Comparison of ENCODE assay signal across 31 cellular contexts in the genomic region with DNA sequence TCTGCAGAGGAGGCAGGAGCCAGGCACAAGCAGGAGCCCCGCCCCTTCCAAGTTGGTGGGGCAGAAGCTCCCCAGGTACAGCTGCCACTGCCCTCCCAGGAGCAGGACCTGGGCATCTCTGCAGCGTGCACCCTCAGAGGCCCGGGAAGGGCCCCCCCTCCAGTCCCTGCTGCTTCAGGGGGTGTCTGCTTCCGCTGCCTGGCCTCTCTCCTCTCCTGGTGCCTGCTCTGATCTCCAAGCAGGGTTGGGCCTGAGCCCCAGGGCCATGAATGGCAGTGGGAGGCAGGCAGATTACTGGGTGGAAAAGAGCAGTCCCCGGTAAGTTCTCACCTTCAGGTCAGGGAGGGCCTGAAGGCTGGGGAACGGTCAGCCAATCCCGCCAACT. TPM values are rescaled to one million over a fixed set of nuclear protein-coding genes. Genes with fewer than 3 reads are reported as not detected.
"Had no signal": no experiment of that assay in that cellular context is flagged by ENCODE, and none has a peak within 500 bp of the region (broad histone marks: within the 10 kb centered on the region; RNA-seq: fewer than 3 reads in every experiment).

No MANE protein-coding gene starts in this region.

- H3K27ac Mint-ChIP-seq: mesothelial cell of epicardium; naive thymus-derived CD4-positive, alpha-beta T cell had no signal

- H3K4me1 Mint-ChIP-seq: mesothelial cell of epicardium had no signal

- H3K4me1 ChIP-seq: esophagus squamous epithelium, gastrocnemius medialis, heart right ventricle, left lung, lower lobe of right lung had no signal

- H3K36me3 ChIP-seq: esophagus squamous epithelium, gastrocnemius medialis, heart right ventricle, left lung, lower lobe of right lung had no signal

- FAIRE-seq: colon, islet of Langerhans had no signal

- H3K27ac ChIP-seq: coronary artery, dorsolateral prefrontal cortex, esophagus squamous epithelium, gastrocnemius medialis, heart right ventricle, left lung, lower lobe of right lung had no signal

- H3K9me3 ChIP-seq: esophagus squamous epithelium, gastrocnemius medialis, heart right ventricle, left lung, lower lobe of right lung had no signal

- H3K4me3 Mint-ChIP-seq: mesothelial cell of epicardium; naive thymus-derived CD4-positive, alpha-beta T cell had no signal

- DNase-seq: dermis blood vessel endothelial cell; dorsolateral prefrontal cortex; effector CD4-positive, alpha-beta T cell; effector memory CD4-positive, alpha-beta T cell; esophagus squamous epithelium; foreskin fibroblast; foreskin melanocyte; gastrocnemius medialis; glutamatergic neuron; head of caudate nucleus; heart right ventricle; hippocampal formation; left cardiac atrium; left lung; left ventricle myocardium superior; lower lobe of right lung; mesenchymal stem cell; naive thymus-derived CD4-positive, alpha-beta T cell had no signal

- ATAC-seq: gastrocnemius medialis had no signal

- H3K9me3 Mint-ChIP-seq: mesothelial cell of epicardium had no signal

- H3K4me3 ChIP-seq: coronary artery, dorsolateral prefrontal cortex, esophagus squamous epithelium, gastrocnemius medialis, heart right ventricle, left lung, lower lobe of right lung had no signal

- H3K36me3 Mint-ChIP-seq: mesothelial cell of epicardium; naive thymus-derived CD4-positive, alpha-beta T cell had no signal

RNA-seq across cellular contexts. Expression of gene KRT76, which starts 35.0 kb away (rescaled TPM):
- total RNA-seq: dermis blood vessel endothelial cell; dorsolateral prefrontal cortex; endothelial cell of umbilical vein; epithelial cell of proximal tubule; esophagus squamous epithelium; gastrocnemius medialis; glomerular endothelial cell; heart right ventricle; kidney epithelial cell; left cardiac atrium; left lung; left ventricle myocardium superior; lower leg skin; lower lobe of right lung; lung microvascular endothelial cell; mesenteric fat pad; mesothelial cell of epicardium; mucosa of gallbladder; naive thymus-derived CD4-positive, alpha-beta T cell had no signal
- polyA plus RNA-seq: endothelial cell of umbilical vein; heart right ventricle; keratinocyte; naive thymus-derived CD4-positive, alpha-beta T cell had no signal

RNA-seq across cellular contexts. Expression of gene KRT77, which starts 38.9 kb away (rescaled TPM):
- total RNA-seq: dermis blood vessel endothelial cell, endothelial cell of umbilical vein, epithelial cell of proximal tubule, esophagus squamous epithelium, gastrocnemius medialis, glomerular endothelial cell, kidney epithelial cell, left cardiac atrium, left lung, left ventricle myocardium superior, lower lobe of right lung, lung microvascular endothelial cell, mesenteric fat pad, mesothelial cell of epicardium, mucosa of gallbladder had no signal
- polyA plus RNA-seq: endothelial cell of umbilical vein, heart right ventricle had no signal

RNA-seq across cellular contexts. Expression of gene KRT3, which starts 53.7 kb away (rescaled TPM):
- total RNA-seq: dermis blood vessel endothelial cell; endothelial cell of umbilical vein; gastrocnemius medialis; heart right ventricle; kidney epithelial cell; left cardiac atrium; left lung; left ventricle myocardium superior; lower leg skin; lower lobe of right lung; lung microvascular endothelial cell; mesenteric fat pad; mucosa of gallbladder; naive thymus-derived CD4-positive, alpha-beta T cell had no signal
- polyA plus RNA-seq: endothelial cell of umbilical vein; heart right ventricle; naive thymus-derived CD4-positive, alpha-beta T cell had no signal
